In the genomic region with DNA sequence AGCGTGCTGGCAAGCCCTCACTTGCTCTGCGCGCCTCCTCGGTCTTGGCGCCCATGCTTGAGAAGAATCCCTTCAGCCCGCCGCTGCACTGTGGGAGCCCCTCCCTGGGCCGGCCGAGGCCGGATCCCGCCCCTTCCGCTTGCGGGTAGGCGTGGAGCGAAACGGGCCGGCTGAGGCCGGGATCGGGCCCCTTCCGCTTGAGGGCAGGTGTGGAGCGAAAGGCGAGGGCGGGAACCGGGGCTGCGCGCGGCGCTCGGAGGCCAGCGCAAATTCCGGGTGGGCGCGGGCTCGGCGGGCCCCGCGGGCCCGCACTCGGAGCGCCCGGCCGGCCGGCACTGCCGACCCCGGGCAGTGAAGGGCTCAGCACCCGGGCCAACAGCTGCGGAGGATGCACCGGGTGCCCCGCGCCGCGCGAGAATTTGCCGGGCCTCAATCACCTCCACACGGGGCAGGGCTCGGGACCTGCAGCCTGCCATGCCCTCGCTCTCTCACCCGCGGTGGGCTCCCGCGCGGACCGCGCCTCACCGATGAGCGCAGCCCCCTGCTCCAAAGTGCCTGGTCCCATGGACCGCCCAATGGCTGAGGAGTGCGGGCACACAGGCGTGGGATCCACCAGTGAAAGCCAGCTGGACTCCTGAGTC, we compare ENCODE assay signal across 32 cellular contexts. TPM values are rescaled to one million over a fixed set of nuclear protein-coding genes. Genes with fewer than 3 reads are reported as not detected.
DNase-seq lines count a peak whose midpoint lies in the region; ATAC-seq, FAIRE-seq and TF ChIP-seq lines count a peak whose summit lies in the region.
"Had no signal": no experiment of that assay in that cellular context is flagged by ENCODE, and none has a peak within 500 bp of the region (broad histone marks: within the 10 kb centered on the region; RNA-seq: fewer than 3 reads in every experiment).

No MANE protein-coding gene starts in this region.

- ATAC-seq in GM12878: no peak
- ATAC-seq in left lobe of liver: peak; percentile 73
- no peak for ATAC-seq in thoracic aorta (ENCODE audit: insufficient number of reproducible peaks, low FRiP score, low read depth)
- ATAC-seq in HG03175 (IDR thresholded peaks at IDR 0.05; ENCODE audit: unreplicated experiment): no peak
- ATAC-seq: left lung, WTC11 had no signal

- FAIRE-seq in GM12878 (lab: Jason Lieb, UNC): no peak
- FAIRE-seq: GM18507, urothelium cell line had no signal

- H3K4me2 ChIP-seq in mammary epithelial cell (ENCODE audit: insufficient read depth, low read depth, low read length): no peak overlapping the region
- no peak overlapping the region for H3K4me2 ChIP-seq in GM12878 (ENCODE audit: control insufficient read depth, insufficient read depth)
- H3K4me2 ChIP-seq: BLaER1 had no signal

- BruUV-seq in mammary epithelial cell (replicated peaks; lab: Mats Ljungman, UMichigan) (no TSS peak), GM12878 (replicated peaks; lab: Mats Ljungman, UMichigan) (no TSS peak)

- no peak for TF ChIP-seq EP300 in GM12878 (IDR thresholded peaks at IDR 0.05; ENCODE audit: borderline replicate concordance in 1 of 2, control insufficient read depth in 1 of 2, low read depth in 2 of 2, low read length in 2 of 2)

- H3K36me3 ChIP-seq in mammary epithelial cell (ENCODE audit: insufficient read depth, low read length) (no peaks in the 10 kb centered on the region), breast epithelium (no peaks in the 10 kb centered on the region), GM12878 (ENCODE audit: control insufficient read depth in 2 of 2, insufficient read depth in 2 of 2, low read length in 1 of 2) (no peaks in the 10 kb centered on the region), thoracic aorta (no peaks in the 10 kb centered on the region)
- H3K36me3 ChIP-seq: BLaER1, left lung had no signal

- 83% methylated on average over 21 of the region's 69 CpGs for WGBS in mammary epithelial cell (ENCODE audit: low coverage, missing lambda C conversion rate)
- WGBS in GM12878 (ENCODE audit: insufficient coverage, insufficient replicate concordance, low lambda C conversion rate, missing lambda C conversion rate): 79% methylated on average over 48 of the region's 69 CpGs

- POLR2A ChIA-PET in GM12878 (lab: Charles Lee): no interaction called here

- H3K27me3 ChIP-seq in mammary epithelial cell (ENCODE audit: insufficient read depth, low read length) (no peaks in the 10 kb centered on the region), breast epithelium (no peaks in the 10 kb centered on the region), GM12878 (replicated peaks in 1 of 2; ENCODE audit: control insufficient read depth in 2 of 2, insufficient read depth in 2 of 2, low read length in 1 of 2) (no peaks in the 10 kb centered on the region), thoracic aorta (replicated peaks; ENCODE audit: insufficient read depth) (no peaks in the 10 kb centered on the region)
- H3K27me3 ChIP-seq: BLaER1 had no signal

- no peak overlapping the region for H3K9ac ChIP-seq in mammary epithelial cell (ENCODE audit: insufficient read depth, low read length)
- no peak overlapping the region for H3K9ac ChIP-seq in GM12878 (ENCODE audit: control insufficient read depth, insufficient read depth, low read length)
- H3K9ac ChIP-seq: BLaER1 had no signal

- no peak overlapping the region for H3K4me3 ChIP-seq in mammary epithelial cell (replicated peaks in 1 of 3; ENCODE audit: insufficient read depth in 1 of 3, low read depth in 2 of 3, low read length in 3 of 3)
- H3K4me3 ChIP-seq in breast epithelium: peak overlapping the region in 1 of 3 donors; percentile 51
- H3K4me3 ChIP-seq in GM12878: no peak overlapping the region
- peak overlapping the region; percentile 9 for H3K4me3 ChIP-seq in thoracic aorta
- H3K4me3 ChIP-seq: BLaER1, left lung, SK-N-MC had no signal

- no peak for TF ChIP-seq RAD21 in GM12878 (IDR thresholded peaks at IDR 0.05; ENCODE audit: insufficient read depth, low read depth, low read length)

- intact Hi-C loops in mammary epithelial cell (cut with micrococcal nuclease): loop anchor here (2.0 kb wide), 1 partner anchor 54 kb away; no protein-coding TSS in a partner anchor
- intact Hi-C loops in breast epithelium (cut with DNase I; ENCODE audit: low total_unique reads): loop anchor here (10.0 kb wide), 1 partner anchor 1700 kb away; no protein-coding TSS in a partner anchor
- intact Hi-C loops in GM12878 (cut with micrococcal nuclease; ENCODE audit: unreplicated experiment): no loop called here

- no peak for TF ChIP-seq CTCF in mammary epithelial cell (conservative IDR thresholded peaks at IDR 0.05 in 1 of 2, IDR thresholded peaks at IDR 0.05 in 1 of 2; ENCODE audit: extremely low read depth in 1 of 2, insufficient read depth in 1 of 2, low read depth in 1 of 2, low read length in 2 of 2)
- no peak for TF ChIP-seq CTCF in breast epithelium (IDR thresholded peaks at IDR 0.05)
- TF ChIP-seq CTCF in GM12878 (IDR thresholded peaks at IDR 0.05 in 2 of 3, conservative IDR thresholded peaks at IDR 0.05 in 1 of 3; ENCODE audit: control insufficient read depth in 2 of 3, extremely low read depth in 1 of 3, insufficient read depth in 1 of 3, low read depth in 3 of 3, low read length in 3 of 3): no peak
- no peak for TF ChIP-seq CTCF in thoracic aorta (IDR thresholded peaks at IDR 0.05)

- H3K27ac ChIP-seq in mammary epithelial cell (ENCODE audit: insufficient read depth, low read depth, low read length) (no peak overlapping the region), breast epithelium (no peak overlapping the region), GM12878 (ENCODE audit: control insufficient read depth, insufficient read depth) (no peak overlapping the region), thoracic aorta (no peak overlapping the region)
- H3K27ac ChIP-seq: BLaER1, left lung, SK-N-MC had no signal

- H4K20me1 ChIP-seq in mammary epithelial cell (ENCODE audit: insufficient read depth, low read length) (no peaks in the 10 kb centered on the region), GM12878 (ENCODE audit: control insufficient read depth, insufficient read depth) (no peaks in the 10 kb centered on the region)
- H4K20me1 ChIP-seq: BLaER1 had no signal

- H3K9me3 ChIP-seq in mammary epithelial cell (replicated peaks; ENCODE audit: insufficient read depth, low read length): no peaks in the 10 kb centered on the region
- no peaks in the 10 kb centered on the region for H3K9me3 ChIP-seq in breast epithelium
- H3K9me3 ChIP-seq in GM12878 (replicated peaks; ENCODE audit: control insufficient read depth, insufficient read depth, low read length): no peaks in the 10 kb centered on the region; the same call in 2 of the 3 replicates
- no peaks in the 10 kb centered on the region for H3K9me3 ChIP-seq in thoracic aorta

- H3K79me2 ChIP-seq in mammary epithelial cell (ENCODE audit: insufficient read depth, low read length) (no peaks in the 10 kb centered on the region), GM12878 (ENCODE audit: control insufficient read depth, insufficient read depth, low read length) (no peaks in the 10 kb centered on the region)

- DNase-seq in mammary epithelial cell: peak; percentile 35
- DNase-seq in breast epithelium (ENCODE audit: low spot score in 2 of 2): no peak
- DNase-seq in GM12878 (ENCODE audit: low read depth, low spot score): no peak
- DNase-seq in left lobe of liver (ENCODE audit: low spot score): no peak
- no peak for DNase-seq in thoracic aorta (ENCODE audit: low spot score)
- DNase-seq in NCI-H2107 treated with DMSO at 0.1 percent for 48 hours (lab: John Stamatoyannopoulos, UW; ENCODE audit: unreplicated experiment): no peak
- DNase-seq: activated CD4-positive, alpha-beta T cell treated with anti-CD3 and anti-CD28 coated beads, Interleukin-2, amount 10 ng/mL, durations not matched to agents 24 days and 14 days; activated CD8-positive, alpha-beta memory T cell treated with anti-CD3 and anti-CD28 coated beads for 24 hours; activated effector memory CD4-positive, alpha-beta T cell treated with anti-CD3 and anti-CD28 coated beads, Interleukin-2, amount 50 U/mL, for 16 hours; activated T-cell treated with anti-CD3 and anti-CD28 coated beads, Interleukin-2, amount 50 U/mL, for 1 hour; DMS 273 treated with DMSO at 0.1 percent for 48 hours; EL; H7; immature natural killer cell; KBM-7; naive B cell; NCI-H1092; NCI-H1694; NCI-H524; NK-92 treated with Interleukin-12 subunit alpha and Interleukin-12 subunit beta, amount 100 ng/mL, for 24 hours; stimulated activated naive B cell treated with anti-CD40 and anti-IgM and Interleukin-4, amounts not matched to agents 10 μg/mL and 1 μg/mL and 100 μg/mL, for 72 hours had no signal

- no peak for TF ChIP-seq POLR2A in breast epithelium (IDR thresholded peaks at IDR 0.05)
- no peak for TF ChIP-seq POLR2A in GM12878 (IDR thresholded peaks at IDR 0.05; ENCODE audit: low read depth, low read length)

- no peak overlapping the region for H2AFZ ChIP-seq in mammary epithelial cell (ENCODE audit: low read depth, low read length)
- H2AFZ ChIP-seq in GM12878 (ENCODE audit: control insufficient read depth, low read depth, low read length): no peak overlapping the region

- dilution Hi-C loops in mammary epithelial cell (cut with HindIII; ENCODE audit: low sequenced_read_pairs): no loop called here

- RAD21 ChIA-PET in GM12878 (lab: Charles Lee; ENCODE audit: unreplicated experiment): no interaction called here

- SMC1A ChIA-PET in GM12878 (lab: Charles Lee; ENCODE audit: uncharacterized antibody, unreplicated experiment): interaction anchor here (1.1 to 1.3 kb wide), 2 partner anchors 37 to 225 kb away, joined by 3 to 5 read pairs; no protein-coding TSS in a partner anchor

- CTCF ChIA-PET in mammary epithelial cell (lab: Charles Lee; ENCODE audit: low non-redundant PET) (no interaction called here), GM12878 (lab: Yijun Ruan, JAX) (interaction anchor here (0.9 kb wide), 1 partner anchor 15 kb away, joined by 4 read pairs; no protein-coding TSS in a partner anchor)

- no peaks in the 10 kb centered on the region for H3K4me1 ChIP-seq in mammary epithelial cell (ENCODE audit: insufficient read depth, low read length)
- no peaks in the 10 kb centered on the region for H3K4me1 ChIP-seq in breast epithelium
- no peaks in the 10 kb centered on the region for H3K4me1 ChIP-seq in GM12878 (ENCODE audit: control insufficient read depth, insufficient read depth, low read length)
- H3K4me1 ChIP-seq in thoracic aorta (ENCODE audit: control insufficient read depth in 1 of 2, low read depth in 2 of 2): no peaks in the 10 kb centered on the region
- H3K4me1 ChIP-seq: BLaER1, left lung had no signal

- in situ Hi-C loops in mammary epithelial cell (cut with MboI; ENCODE audit: low sequenced_read_pairs in 2 of 2): no loop called here
- in situ Hi-C loops in GM12878 (cut with MboI): no loop called here

RNA-seq across cellular contexts. Expression of gene GBA3, which starts 58.1 kb away (rescaled TPM):
- total RNA-seq in mammary epithelial cell (under 1 TPM in 1 of 2 donors, not detected in 1; 0.14 TPM), breast epithelium (1 to 10 TPM in 2 of 3 donors, under 1 TPM in 1; 0.16 to 2.9 (median 1.6) TPM), GM12878 (2014; rRNA removed) (0.23 and 0.27 TPM in 2 replicates), GM12878 (2014; rRNA removed; fragmentation: Illumina TruSeq; extraction: Trizol) (0.18 and 0.22 TPM in 2 replicates), GM12878 (2021) (0.19 and 0.41 TPM in 2 replicates), left lobe of liver (57.4 TPM), thoracic aorta (not detected)
- polyA plus RNA-seq in mammary epithelial cell (not detected), GM12878 (2011; rRNA removed) (7.2 and 8.7 TPM in 2 replicates), GM12878 (2014; fragmentation: Illumina TruSeq; extraction: Trizol) (0.12 and 0.19 TPM in 2 replicates), GM12878 (2014; fragmentation: Nextera tagmentation; extraction: Ambion mirVana) (under 1 TPM; 0.49 to 0.76 TPM), GM12878 (2014; rRNA removed) (0.04 and 0.14 TPM in 2 replicates), GM12878 (2016; fragmentation: Nextera tagmentation; extraction: Ambion mirVana) (under 1 TPM; 0.10 to 0.32 TPM)
- polyA minus RNA-seq in mammary epithelial cell: not detected
- total RNA-seq in GM12878 (2013; cell fraction: nucleolus; rRNA removed): 0.71 and 0.84 TPM in 2 replicates
- not detected for polyA plus RNA-seq in GM12878 (2011; ENCODE audit: low read depth)
- polyA plus RNA-seq in GM12878 (2011; cell fraction: cytosol; rRNA removed): 2.2 and 2.8 TPM in 2 replicates
- 1.4 and 2.2 TPM in 2 replicates for polyA plus RNA-seq in GM12878 (2011; cell fraction: nucleus; rRNA removed)
- 0.07 TPM in 1 of 2 replicates, not detected in the other for polyA plus RNA-seq in GM12878 (2012)
- polyA minus RNA-seq in GM12878 (2011; rRNA and poly(A)+ RNA removed): 5.7 and 7.9 TPM in 2 replicates
- 1.2 and 2.1 TPM in 2 replicates for polyA minus RNA-seq in GM12878 (2011; cell fraction: cytosol; rRNA and poly(A)+ RNA removed)
- polyA minus RNA-seq in GM12878 (2011; cell fraction: nucleus; rRNA and poly(A)+ RNA removed): 3.1 and 3.3 TPM in 2 replicates
- total RNA-seq: activated CD4-positive, alpha-beta T cell treated with anti-CD3 and anti-CD28 coated beads, Interleukin-2, amount 10 ng/mL, durations not matched to agents 24 days and 14 days; fibroblast of lung; glomerular endothelial cell; H7; left lung; M059J; T-helper 1 cell treated with Interleukin-12 subunit alpha and Interleukin-12 subunit beta and Interleukin-4 antibody, amounts not matched to agents 30 ng/mL and 1 ng/mL, for 36 hours had no signal
- polyA plus RNA-seq: fibroblast of lung, immature natural killer cell had no signal

Comparison
In these comparisons a context has a peak if more than half of its experiments do, and no peak if none do; other contexts are left out.
1. RNA of gene GBA3, which starts 58.1 kb away (total RNA-seq): 57.4 TPM in left lobe of liver (single experiment); 0.16 to 2.9 TPM in breast epithelium, 0.18 to 0.84 TPM in GM12878, 0.14 TPM in mammary epithelial cell and not detected in thoracic aorta; every median in the first group is over 10 times any median in the second.